Comparison of ENCODE assay signal across 8 cellular contexts in the genomic region with DNA sequence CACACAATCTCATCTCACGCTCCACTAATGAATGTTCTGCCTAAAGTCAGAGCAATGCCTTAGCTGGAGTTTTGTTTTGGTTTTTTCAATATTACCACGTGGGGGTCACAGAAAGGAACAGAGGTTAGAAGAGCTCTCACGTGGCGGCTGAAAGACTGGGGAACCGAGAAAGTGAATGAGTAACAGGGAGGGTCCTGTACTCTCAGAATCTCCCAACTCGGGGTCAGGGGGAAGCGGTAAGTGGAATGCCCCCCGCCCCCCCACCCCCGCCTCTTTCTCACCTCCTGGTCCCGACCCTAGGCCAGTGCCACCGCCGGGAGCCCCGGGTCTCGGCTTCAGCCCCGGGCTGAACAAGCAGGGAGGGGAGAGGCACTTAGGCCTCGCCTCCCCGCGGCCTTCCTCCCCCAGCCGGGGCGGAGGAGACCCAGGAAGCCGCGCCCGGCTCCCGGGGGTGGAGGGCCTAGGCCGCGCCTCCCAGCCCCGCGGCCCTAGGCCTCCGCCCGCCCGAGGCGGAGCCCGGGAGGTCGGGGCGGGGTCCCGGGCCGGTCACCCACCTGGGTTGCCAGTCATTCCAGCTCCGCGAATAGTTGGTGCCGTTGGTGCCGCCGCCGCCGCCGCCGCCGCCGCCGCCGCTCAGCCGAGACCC.
DNase-seq lines count a peak whose midpoint lies in the region; ATAC-seq and TF ChIP-seq lines count a peak whose summit lies in the region.
"Not testable (repeated sequence)": the region's sequence is repeated elsewhere in the genome, so short reads cannot be mapped to it uniquely, and the experiment has no call there.

No MANE protein-coding gene starts in this region.

- not testable (repeated sequence) for H3K27me3 ChIP-seq in CD8-positive, alpha-beta T cell (ENCODE audit: insufficient read depth, low read length); RWPE2 (ENCODE audit: insufficient read depth, poor library complexity, severe bottlenecking); esophagus (ENCODE audit: control insufficient read depth in 1 of 2, insufficient read depth in 2 of 2, low read length in 2 of 2)

- not testable (repeated sequence) for H3K4me1 Mint-ChIP-seq in CD8-positive, alpha-beta T cell (ENCODE audit: low read depth); activated T-helper 2 cell treated with anti-CD3 and anti-CD28 coated beads, Interferon-gamma antibody, Interleukin-2, Interleukin-4, amounts not matched to agents 10 μg/mL and 5 μg/mL and 100 μg/mL, durations not matched to agents 14 hours and 24 hours and 36 hours (ENCODE audit: low read depth)

- intact Hi-C loops in CD8-positive, alpha-beta T cell (cut with DNase I, micrococcal nuclease); activated T-helper 2 cell treated with anti-CD3 and anti-CD28 coated beads, Interferon-gamma antibody, Interleukin-2, Interleukin-4, amounts not matched to agents 10 μg/mL and 5 μg/mL and 100 μg/mL, durations not matched to agents 14 hours and 24 hours and 36 hours (cut with micrococcal nuclease): not testable (repeated sequence)

- not testable (repeated sequence) for H3K9me3 ChIP-seq in CD8-positive, alpha-beta T cell (ENCODE audit: low read length); RWPE2 (ENCODE audit: severe bottlenecking); esophagus (ENCODE audit: control insufficient read depth in 2 of 2, insufficient read depth in 1 of 2, low read depth in 1 of 2, low read length in 1 of 2)

- CTCF ChIA-PET in CD8-positive, alpha-beta T cell (lab: Charles Lee) = not testable (repeated sequence)

- WGBS in esophagus, 2 donors = 0 to 1% methylated on average over 18 to 42 of the region's 51 CpGs

- H3K9me3 Mint-ChIP-seq in CD8-positive, alpha-beta T cell; activated T-helper 2 cell treated with anti-CD3 and anti-CD28 coated beads, Interferon-gamma antibody, Interleukin-2, Interleukin-4, amounts not matched to agents 10 μg/mL and 5 μg/mL and 100 μg/mL, durations not matched to agents 14 hours and 24 hours and 36 hours: not testable (repeated sequence)

- H3K36me3 ChIP-seq in CD8-positive, alpha-beta T cell (ENCODE audit: insufficient read depth, low read length); RWPE2 (ENCODE audit: low read depth); esophagus (ENCODE audit: control insufficient read depth in 2 of 2, insufficient read depth in 2 of 2, low read length in 1 of 2): not testable (repeated sequence)

- peak; percentile 54 for ATAC-seq in CD8-positive, alpha-beta T cell
- ATAC-seq in GM21529 (IDR thresholded peaks at IDR 0.05; ENCODE audit: unreplicated experiment) = peak; percentile 56
- ATAC-seq in HG03520 (IDR thresholded peaks at IDR 0.05; ENCODE audit: unreplicated experiment) = peak; percentile 37
- ATAC-seq in RWPE2 (ENCODE audit: low read depth) = peak; percentile 65

- peak overlapping the region; percentile 92 for H3K4me3 Mint-ChIP-seq in CD8-positive, alpha-beta T cell
- H3K4me3 Mint-ChIP-seq in activated T-helper 2 cell treated with anti-CD3 and anti-CD28 coated beads, Interferon-gamma antibody, Interleukin-2, Interleukin-4, amounts not matched to agents 10 μg/mL and 5 μg/mL and 100 μg/mL, durations not matched to agents 14 hours and 24 hours and 36 hours (ENCODE audit: low read depth) = peak overlapping the region; percentile 85

- peak overlapping the region; percentile 91 for H3K27ac Mint-ChIP-seq in CD8-positive, alpha-beta T cell
- peak overlapping the region; percentile 88 for H3K27ac Mint-ChIP-seq in activated T-helper 2 cell treated with anti-CD3 and anti-CD28 coated beads, Interferon-gamma antibody, Interleukin-2, Interleukin-4, amounts not matched to agents 10 μg/mL and 5 μg/mL and 100 μg/mL, durations not matched to agents 14 hours and 24 hours and 36 hours

- peak overlapping the region; percentile 91 for H3K4me3 ChIP-seq in CD8-positive, alpha-beta T cell (ENCODE audit: low read depth, low read length)
- H3K4me3 ChIP-seq in RWPE2 (ENCODE audit: severe bottlenecking) (peak overlapping the region; percentile 42), esophagus (ENCODE audit: low read depth in 1 of 2, low read length in 2 of 2) (peak overlapping the region; percentile 67 to 91)

- H3K36me3 Mint-ChIP-seq in CD8-positive, alpha-beta T cell = not testable (repeated sequence)
- H3K36me3 Mint-ChIP-seq in activated T-helper 2 cell treated with anti-CD3 and anti-CD28 coated beads, Interferon-gamma antibody, Interleukin-2, Interleukin-4, amounts not matched to agents 10 μg/mL and 5 μg/mL and 100 μg/mL, durations not matched to agents 14 hours and 24 hours and 36 hours (ENCODE audit: low read depth) = peaks cover 16% of the 10 kb centered on the region

- POLR2A ChIA-PET in CD8-positive, alpha-beta T cell (lab: Charles Lee) = interaction anchor here (0.6 to 1.8 kb wide), 3 partner anchors 19 to 527 kb away, joined by 3 to 6 read pairs (median 3); no protein-coding TSS in a partner anchor

- DNase-seq in CD8-positive, alpha-beta T cell = peak in 6 of 7 experiments; percentile 53 to 83 (median 64)
- DNase-seq in RWPE2 (ENCODE audit: low spot score) (peak; percentile 34), mucosa of gallbladder (ENCODE audit: low spot score) (peak; percentile 27)
- peak; percentile 77 for DNase-seq in activated T-helper 2 cell treated with anti-CD3 and anti-CD28 coated beads, Interferon-gamma antibody, Interleukin-2, Interleukin-4, amounts not matched to agents 10 μg/mL and 5 μg/mL and 100 μg/mL, durations not matched to agents 14 hours and 24 hours and 36 hours (ENCODE audit: low spot score)
- DNase-seq in stimulated activated CD8-positive, alpha-beta memory T cell treated with anti-CD3 and anti-CD28 coated beads, Interleukin-15, amount 100 ng/mL, for 1 hour (ENCODE audit: low read depth) = peak; percentile 27

- TF ChIP-seq CTCF in CD8-positive, alpha-beta T cell (IDR thresholded peaks at IDR 0.05); RWPE2 (IDR thresholded peaks at IDR 0.05; ENCODE audit: poor library complexity, severe bottlenecking): not testable (repeated sequence)

- H3K27ac ChIP-seq in CD8-positive, alpha-beta T cell (ENCODE audit: low read depth, low read length) = peak overlapping the region; percentile 73
- H3K27ac ChIP-seq in RWPE2 (ENCODE audit: poor library complexity, severe bottlenecking) = peak overlapping the region; percentile 90
- H3K27ac ChIP-seq in esophagus (ENCODE audit: low read depth in 2 of 2, low read length in 1 of 2) = peak overlapping the region; percentile 95 to 99

- not testable (repeated sequence) for H3K27me3 Mint-ChIP-seq in CD8-positive, alpha-beta T cell (ENCODE audit: low read depth); activated T-helper 2 cell treated with anti-CD3 and anti-CD28 coated beads, Interferon-gamma antibody, Interleukin-2, Interleukin-4, amounts not matched to agents 10 μg/mL and 5 μg/mL and 100 μg/mL, durations not matched to agents 14 hours and 24 hours and 36 hours (ENCODE audit: low read depth)

- peaks cover 11% of the 10 kb centered on the region for H3K4me1 ChIP-seq in CD8-positive, alpha-beta T cell (ENCODE audit: insufficient read depth, low read length)
- H3K4me1 ChIP-seq in RWPE2 (ENCODE audit: insufficient read depth, poor library complexity, severe bottlenecking) = peaks cover 11% of the 10 kb centered on the region
- not testable (repeated sequence) for H3K4me1 ChIP-seq in esophagus (ENCODE audit: control insufficient read depth in 2 of 2, insufficient read depth in 2 of 2, low read length in 1 of 2)

Comparison
In these comparisons a context has a peak if more than half of its experiments do, and no peak if none do; other contexts are left out.
1. Peak in every context shown above with its lines: DNase-seq, ATAC-seq, H3K4me3 ChIP-seq and H3K27ac ChIP-seq.
2. DNase-seq: peak in every context shown above with its lines; median percentile 77 in activated T-helper 2 cell treated with anti-CD3 and anti-CD28 coated beads, Interferon-gamma antibody, Interleukin-2, Interleukin-4, amounts not matched to agents 10 μg/mL and 5 μg/mL and 100 μg/mL, durations not matched to agents 14 hours and 24 hours and 36 hours; 64 in CD8-positive, alpha-beta T cell; 34 in RWPE2; 27 in mucosa of gallbladder; 27 in stimulated activated CD8-positive, alpha-beta memory T cell treated with anti-CD3 and anti-CD28 coated beads, Interleukin-15, amount 100 ng/mL, for 1 hour.